Comparison of ENCODE assay signal across 24 cellular contexts in genomic region chr1:175130649-175131045, GRCh38.
DNase-seq lines count a peak whose midpoint lies in the region; ATAC-seq and TF ChIP-seq lines count a peak whose summit lies in the region.
"Had no signal": no experiment of that assay in that cellular context is flagged by ENCODE, and none has a peak within 500 bp of the region (broad histone marks: within the 10 kb centered on the region; RNA-seq: fewer than 3 reads in every experiment).

No MANE protein-coding gene starts in this region.

- DNase-seq in esophagus muscularis mucosa (ENCODE audit: extremely low spot score): no peak
- DNase-seq in sigmoid colon: no peak
- DNase-seq in NCI-H69 (lab: John Stamatoyannopoulos, UW): no peak
- no peak for DNase-seq in stimulated activated CD4-positive, alpha-beta T cell treated with anti-CD3 and anti-CD28 coated beads, Interleukin-15, amount 100 ng/mL, for 24 hours
- DNase-seq: activated CD4-positive, alpha-beta T cell treated with anti-CD3 and anti-CD28 coated beads, Interleukin-2, amount 50 U/mL, for 1 hour; activated gamma-delta T cell; CD4-positive, CD25-positive, alpha-beta regulatory T cell; HFFc6; hippocampal formation; mammary epithelial cell; naive thymus-derived CD8-positive, alpha-beta T cell; NCI-H1694; stimulated activated naive CD4-positive, alpha-beta T cell; T-helper 17 cell had no signal

- ATAC-seq in GM18498 (IDR thresholded peaks at IDR 0.05; ENCODE audit: unreplicated experiment): peak; percentile 50
- ATAC-seq in HG03378 (IDR thresholded peaks at IDR 0.05; ENCODE audit: unreplicated experiment): no peak
- ATAC-seq in GM19351 (IDR thresholded peaks at IDR 0.05; ENCODE audit: unreplicated experiment): no peak
- ATAC-seq: naive thymus-derived CD8-positive, alpha-beta T cell; PC-3; T-helper 17 cell had no signal

- H3K4me3 ChIP-seq in HUES48 (ENCODE audit: low read depth, low read length) (no peak overlapping the region), esophagus muscularis mucosa (no peak overlapping the region), sigmoid colon (no peak overlapping the region)
- H3K4me3 ChIP-seq: breast epithelium, coronary artery, SJSA1 had no signal

- H3K27ac ChIP-seq in HUES48 (ENCODE audit: low read depth, low read length) (peak overlapping the region; percentile 98), esophagus muscularis mucosa (replicated peaks in 1 of 4) (peak overlapping the region; percentile 73 to 84 (median 80)), sigmoid colon (peak overlapping the region; percentile 72 to 82 (median 79))
- H3K27ac ChIP-seq: coronary artery, VCaP had no signal

- TF ChIP-seq EP300 in esophagus muscularis mucosa (IDR thresholded peaks at IDR 0.05) (no peak), sigmoid colon (IDR thresholded peaks at IDR 0.05) (no peak)

- intact Hi-C loops in esophagus muscularis mucosa (cut with DNase I): no loop called here
- intact Hi-C loops in sigmoid colon (cut with DNase I): no loop called here

- H3K9me3 ChIP-seq in HUES48 (ENCODE audit: control insufficient read depth, insufficient read depth, low read length) (no peaks in the 10 kb centered on the region), esophagus muscularis mucosa (no peaks in the 10 kb centered on the region), sigmoid colon (no peaks in the 10 kb centered on the region)
- H3K9me3 ChIP-seq: breast epithelium, SJSA1 had no signal

- H3K27me3 ChIP-seq in HUES48 (ENCODE audit: control insufficient read depth, insufficient read depth, low read length): no peaks in the 10 kb centered on the region
- no peaks in the 10 kb centered on the region for H3K27me3 ChIP-seq in esophagus muscularis mucosa
- no peaks in the 10 kb centered on the region for H3K27me3 ChIP-seq in sigmoid colon
- H3K27me3 ChIP-seq: breast epithelium, SJSA1 had no signal

- H3K9ac ChIP-seq in HUES48 (ENCODE audit: low read depth, low read length): peak overlapping the region; percentile 67
- H3K9ac ChIP-seq: parathyroid adenoma had no signal

- TF ChIP-seq CTCF in esophagus muscularis mucosa (IDR thresholded peaks at IDR 0.05) (no peak), sigmoid colon (IDR thresholded peaks at IDR 0.05) (no peak)

- H3K4me1 ChIP-seq in HUES48 (ENCODE audit: control insufficient read depth, insufficient read depth, low read length) (peaks cover 28% of the 10 kb centered on the region), esophagus muscularis mucosa (peaks cover 52 to 88% (median 85%) of the 10 kb centered on the region in 4 donors), sigmoid colon (peaks cover 0 to 74% (median 66%) of the 10 kb centered on the region in 4 donors)

- H3K36me3 ChIP-seq in HUES48 (ENCODE audit: control insufficient read depth, insufficient read depth, low read length) (no peaks in the 10 kb centered on the region), esophagus muscularis mucosa (no peaks in the 10 kb centered on the region), sigmoid colon (no peaks in the 10 kb centered on the region)
- H3K36me3 ChIP-seq: breast epithelium, SJSA1 had no signal

- TF ChIP-seq POLR2A in esophagus muscularis mucosa (IDR thresholded peaks at IDR 0.05; ENCODE audit: low read depth) (no peak), sigmoid colon (IDR thresholded peaks at IDR 0.05) (no peak)

- 63% methylated on average over 2 of the region's 2 CpGs for WGBS in esophagus muscularis mucosa
- 71 to 81% methylated on average over 2 of the region's 2 CpGs for WGBS in sigmoid colon, 2 donors
